Comparison of ENCODE assay signal across 27 cellular contexts in genomic region chr2:17728210-17728609, GRCh38.
"Had no signal": no experiment of that assay in that cellular context is flagged by ENCODE, and none has a peak within 500 bp of the region (broad histone marks: within the 10 kb centered on the region; RNA-seq: fewer than 3 reads in every experiment).

No MANE protein-coding gene starts in this region.

- H2AFZ ChIP-seq: hepatocyte had no signal

- H3K4me1 ChIP-seq: heart right ventricle, left ventricle myocardium inferior, right atrium auricular region, tibial nerve, uterus had no signal

- DNase-seq: heart right ventricle; islet precursor cell; left ventricle myocardium inferior; midbrain; mucosa of descending colon; naive thymus-derived CD4-positive, alpha-beta T cell; nucleus accumbens; ovary; right lobe of liver; stimulated activated CD4-positive, alpha-beta T cell treated with anti-CD3 and anti-CD28 coated beads, Interleukin-12 subunit alpha, Interleukin-12 subunit beta, amount 100 ng/mL, for 4 hours; stimulated activated CD4-positive, alpha-beta T cell treated with anti-CD3 and anti-CD28 coated beads, Interleukin-15, amount 100 ng/mL, for 24 hours; stimulated activated CD4-positive, alpha-beta T cell treated with anti-CD3 and anti-CD28 coated beads, Interleukin-2, amount 100 ng/mL, for 24 hours; stimulated activated CD4-positive, alpha-beta T cell treated with anti-CD3 and anti-CD28 coated beads, Interleukin-4, amount 100 ng/mL, for 1 hour; stimulated activated naive CD4-positive, alpha-beta T cell treated with Interleukin-2 at 50 U/mL for 16 hours; stimulated activated naive CD8-positive, alpha-beta T cell treated with anti-CD3 and anti-CD28 coated beads, Interleukin-15, amount 100 ng/mL, for 72 hours; substantia nigra; uterus had no signal

- H3K4me3 ChIP-seq: heart right ventricle, hepatocyte, left ventricle myocardium inferior, lung, mucosa of descending colon, ovary, right atrium auricular region, right lobe of liver, smooth muscle cell, tibial nerve, uterus had no signal

- H3K27me3 ChIP-seq: heart right ventricle, hepatocyte, ovary, right atrium auricular region, right lobe of liver, tibial nerve, uterus had no signal

- H3K4me2 ChIP-seq: hepatocyte, smooth muscle cell had no signal

- H3K27ac Mint-ChIP-seq: naive thymus-derived CD4-positive, alpha-beta T cell; natural killer cell treated with Interleukin-12 subunit alpha and Interleukin-12 subunit beta and Interleukin-15 and Interleukin-18, amount 100 ng/mL, for 72 hours; progenitor cell of endocrine pancreas; stimulated activated effector memory CD8-positive, alpha-beta T cell treated with anti-CD3 and anti-CD28 coated beads, Interleukin-12 subunit alpha, Interleukin-12 subunit beta, amount 100 ng/mL, for 72 hours; type B pancreatic cell had no signal

- H3K79me2 ChIP-seq: hepatocyte had no signal

- H3K27ac ChIP-seq: heart right ventricle, hepatocyte, left ventricle myocardium inferior, ovary, right atrium auricular region, right lobe of liver, tibial nerve, uterus had no signal

- H3K27me3 Mint-ChIP-seq: naive thymus-derived CD4-positive, alpha-beta T cell; natural killer cell treated with Interleukin-12 subunit alpha and Interleukin-12 subunit beta and Interleukin-15 and Interleukin-18, amount 100 ng/mL, for 72 hours; progenitor cell of endocrine pancreas; stimulated activated naive CD8-positive, alpha-beta T cell treated with anti-CD3 and anti-CD28 coated beads, Interleukin-15, amount 100 ng/mL, for 72 hours; type B pancreatic cell had no signal

- H3K4me1 Mint-ChIP-seq: naive thymus-derived CD4-positive, alpha-beta T cell; neural crest cell; stimulated activated effector memory CD8-positive, alpha-beta T cell treated with anti-CD3 and anti-CD28 coated beads, Interleukin-12 subunit alpha, Interleukin-12 subunit beta, amount 100 ng/mL, for 72 hours; stimulated activated naive CD8-positive, alpha-beta T cell treated with anti-CD3 and anti-CD28 coated beads, Interleukin-15, amount 100 ng/mL, for 72 hours had no signal

- ATAC-seq: heart right ventricle; mucosa of descending colon; naive thymus-derived CD4-positive, alpha-beta T cell; natural killer cell treated with Interleukin-12 subunit alpha and Interleukin-12 subunit beta and Interleukin-15 and Interleukin-18, amount 100 ng/mL, for 72 hours; right lobe of liver; stimulated activated effector memory CD8-positive, alpha-beta T cell treated with anti-CD3 and anti-CD28 coated beads, Interleukin-12 subunit alpha, Interleukin-12 subunit beta, amount 100 ng/mL, for 72 hours; stimulated activated naive CD8-positive, alpha-beta T cell treated with anti-CD3 and anti-CD28 coated beads, Interleukin-15, amount 100 ng/mL, for 72 hours had no signal

- H3K9me3 Mint-ChIP-seq: natural killer cell treated with Interleukin-12 subunit alpha and Interleukin-12 subunit beta and Interleukin-15 and Interleukin-18, amount 100 ng/mL, for 72 hours; neural crest cell; stimulated activated effector memory CD8-positive, alpha-beta T cell treated with anti-CD3 and anti-CD28 coated beads, Interleukin-12 subunit alpha, Interleukin-12 subunit beta, amount 100 ng/mL, for 72 hours; stimulated activated naive CD8-positive, alpha-beta T cell treated with anti-CD3 and anti-CD28 coated beads, Interleukin-15, amount 100 ng/mL, for 72 hours; type B pancreatic cell had no signal

- H3K4me3 Mint-ChIP-seq: naive thymus-derived CD4-positive, alpha-beta T cell; natural killer cell treated with Interleukin-12 subunit alpha and Interleukin-12 subunit beta and Interleukin-15 and Interleukin-18, amount 100 ng/mL, for 72 hours; neural crest cell; stimulated activated effector memory CD8-positive, alpha-beta T cell treated with anti-CD3 and anti-CD28 coated beads, Interleukin-12 subunit alpha, Interleukin-12 subunit beta, amount 100 ng/mL, for 72 hours; stimulated activated naive CD8-positive, alpha-beta T cell treated with anti-CD3 and anti-CD28 coated beads, Interleukin-15, amount 100 ng/mL, for 72 hours; type B pancreatic cell had no signal

- H3K36me3 ChIP-seq: ovary, uterus had no signal
